Comparison of ENCODE assay signal across 20 cellular contexts in genomic region chr5:172508471-172509404, GRCh38. TPM values are rescaled to one million over a fixed set of nuclear protein-coding genes. Genes with fewer than 3 reads are reported as not detected.
A peak's percentile ranks its signal among the peaks of the same experiment; 100 is the strongest.
DNase-seq lines count a peak whose midpoint lies in the region; TF ChIP-seq lines count a peak whose summit lies in the region.
"Had no signal": no experiment of that assay in that cellular context is flagged by ENCODE, and none has a peak within 500 bp of the region (broad histone marks: within the 10 kb centered on the region; RNA-seq: fewer than 3 reads in every experiment).

No MANE protein-coding gene starts in this region.

- H3K36me3 ChIP-seq in colonic mucosa, result no peaks in the 10 kb centered on the region
- no peaks in the 10 kb centered on the region for H3K36me3 ChIP-seq in testis (ENCODE audit: low read depth, missing control alignments)
- H3K36me3 ChIP-seq: BLaER1, tibial nerve had no signal

- H3K4me1 ChIP-seq in colonic mucosa, result peaks cover 11% of the 10 kb centered on the region
- H3K4me1 ChIP-seq in testis, result peaks cover 10% of the 10 kb centered on the region

- H3K9me3 ChIP-seq in colonic mucosa, result no peaks in the 10 kb centered on the region
- H3K9me3 ChIP-seq in testis, result no peaks in the 10 kb centered on the region

- no peak for TF ChIP-seq CTCF in colonic mucosa (IDR thresholded peaks at IDR 0.05)
- no peak for TF ChIP-seq CTCF in nephron progenitor cell (IDR thresholded peaks at IDR 0.05)
- no peak for TF ChIP-seq CTCF in testis (IDR thresholded peaks at IDR 0.05)

- TF ChIP-seq POLR2A in testis (IDR thresholded peaks at IDR 0.05), result no peak

- intact Hi-C loops in colonic mucosa (cut with DNase I) (no loop called here), testis (cut with DNase I; ENCODE audit: low total_unique reads) (no loop called here)

- H3K27me3 Mint-ChIP-seq in nephron progenitor cell (ENCODE audit: low read depth, poor library complexity), result peaks cover 2% of the 10 kb centered on the region

- H3K9ac ChIP-seq in colonic mucosa (ENCODE audit: low read depth in 2 of 2, low read length in 2 of 2), result no peak overlapping the region
- H3K9ac ChIP-seq: BLaER1 had no signal

- H3K4me1 Mint-ChIP-seq in nephron progenitor cell, result peaks cover 56% of the 10 kb centered on the region
- H3K4me1 Mint-ChIP-seq: activated naive CD4-positive, alpha-beta T cell treated with anti-CD3 and anti-CD28 coated beads, Interleukin-2, amount 10 ng/mL, durations not matched to agents 7 days and 5 days; stimulated activated memory B cell treated with anti-CD40 and anti-IgM and Interleukin-4, amounts not matched to agents 10 μg/mL and 1 μg/mL and 100 μg/mL, for 72 hours had no signal

- H3K4me3 ChIP-seq in colonic mucosa (no peak overlapping the region), testis (no peak overlapping the region)
- H3K4me3 ChIP-seq: BLaER1, tibial nerve had no signal

- H3K27ac ChIP-seq in colonic mucosa (no peak overlapping the region), testis (no peak overlapping the region)
- H3K27ac ChIP-seq: BLaER1 had no signal

- DNase-seq in activated CD8-positive, alpha-beta memory T cell treated with anti-CD3 and anti-CD28 coated beads for 24 hours, result peak; percentile 35
- DNase-seq in activated CD8-positive, alpha-beta memory T cell treated with anti-CD3 and anti-CD28 coated beads, Interleukin-2, amount 50 U/mL, for 4 hours, result no peak
- peak; percentile 5 for DNase-seq in colonic mucosa
- no peak for DNase-seq in nephron progenitor cell
- peak; percentile 8 for DNase-seq in testis
- DNase-seq in NCI-H2196 treated with DMSO at 0.1 percent for 48 hours (lab: John Stamatoyannopoulos, UW; ENCODE audit: unreplicated experiment), result no peak
- DNase-seq in D341Med (ENCODE audit: low spot score), result no peak
- DNase-seq in stimulated activated CD4-positive, alpha-beta T cell treated with anti-CD3 and anti-CD28 coated beads, Interleukin-1b, Interleukin-23, amount 100 ng/mL, for 48 hours, result no peak
- DNase-seq: activated CD4-positive, alpha-beta T cell treated with anti-CD3 and anti-CD28 coated beads for 48 hours; activated naive CD4-positive, alpha-beta T cell treated with anti-CD3 and anti-CD28 coated beads, Interleukin-2, amount 10 ng/mL, durations not matched to agents 7 days and 5 days; Calu3; hypothalamus; kidney; NCI-H1105; NCI-H524; SW 1271 had no signal

- H3K36me3 Mint-ChIP-seq in nephron progenitor cell (ENCODE audit: low read depth), result peaks cover 9% of the 10 kb centered on the region
- H3K36me3 Mint-ChIP-seq: activated naive CD4-positive, alpha-beta T cell treated with anti-CD3 and anti-CD28 coated beads, Interleukin-2, amount 10 ng/mL, durations not matched to agents 7 days and 5 days; stimulated activated memory B cell treated with anti-CD40 and anti-IgM and Interleukin-4, amounts not matched to agents 10 μg/mL and 1 μg/mL and 100 μg/mL, for 72 hours had no signal

- H3K27ac Mint-ChIP-seq in nephron progenitor cell, result peak overlapping the region; percentile 27
- H3K27ac Mint-ChIP-seq: activated naive CD4-positive, alpha-beta T cell treated with anti-CD3 and anti-CD28 coated beads, Interleukin-2, amount 10 ng/mL, durations not matched to agents 7 days and 5 days; natural killer cell treated with Interleukin-12 subunit alpha and Interleukin-12 subunit beta and Interleukin-15 and Interleukin-18, amount 100 ng/mL, for 72 hours; stimulated activated memory B cell treated with anti-CD40 and anti-IgM and Interleukin-4, amounts not matched to agents 10 μg/mL and 1 μg/mL and 100 μg/mL, for 72 hours had no signal

- peaks cover 33% of the 10 kb centered on the region for H3K9me3 Mint-ChIP-seq in nephron progenitor cell
- H3K9me3 Mint-ChIP-seq: activated naive CD4-positive, alpha-beta T cell treated with anti-CD3 and anti-CD28 coated beads, Interleukin-2, amount 10 ng/mL, durations not matched to agents 7 days and 5 days; natural killer cell treated with Interleukin-12 subunit alpha and Interleukin-12 subunit beta and Interleukin-15 and Interleukin-18, amount 100 ng/mL, for 72 hours had no signal

- WGBS in testis, 2 donors, result 75 to 82% methylated on average over 11 to 12 of the region's 12 CpGs

- H3K4me3 Mint-ChIP-seq in nephron progenitor cell, result no peak overlapping the region
- H3K4me3 Mint-ChIP-seq: activated naive CD4-positive, alpha-beta T cell treated with anti-CD3 and anti-CD28 coated beads, Interleukin-2, amount 10 ng/mL, durations not matched to agents 7 days and 5 days; natural killer cell treated with Interleukin-12 subunit alpha and Interleukin-12 subunit beta and Interleukin-15 and Interleukin-18, amount 100 ng/mL, for 72 hours; stimulated activated memory B cell treated with anti-CD40 and anti-IgM and Interleukin-4, amounts not matched to agents 10 μg/mL and 1 μg/mL and 100 μg/mL, for 72 hours had no signal

- H3K27me3 ChIP-seq in colonic mucosa (no peaks in the 10 kb centered on the region), testis (no peaks in the 10 kb centered on the region)
- H3K27me3 ChIP-seq: BLaER1, tibial nerve had no signal

RNA-seq across cellular contexts. Expression of gene SH3PXD2B, which starts 54.4 kb away (rescaled TPM):
- total RNA-seq in colonic mucosa (10 to 100 TPM; 12.2 to 13.2 TPM), testis (10 to 100 TPM; 18.3 to 29.4 TPM)
- 20.2 TPM for polyA plus RNA-seq in testis (ENCODE audit: insufficient read depth, low read depth, low replicate concordance)

Comparison
In these comparisons a context has a peak if more than half of its experiments do, and no peak if none do; other contexts are left out.
1. DNase-seq: peak in activated CD8-positive, alpha-beta memory T cell treated with anti-CD3 and anti-CD28 coated beads for 24 hours (single experiment), colonic mucosa (single experiment) and testis (single experiment); none in activated CD8-positive, alpha-beta memory T cell treated with anti-CD3 and anti-CD28 coated beads, Interleukin-2, amount 50 U/mL, for 4 hours (single experiment), nephron progenitor cell (single experiment), NCI-H2196 treated with DMSO at 0.1 percent for 48 hours (single experiment), D341Med (single experiment) and stimulated activated CD4-positive, alpha-beta T cell treated with anti-CD3 and anti-CD28 coated beads, Interleukin-1b, Interleukin-23, amount 100 ng/mL, for 48 hours (single experiment).